8 cellular contexts compared by ENCODE assay signal in genomic region chr4:184473515-184474260, GRCh38. TPM values are rescaled to one million over a fixed set of nuclear protein-coding genes. Genes with fewer than 3 reads are reported as not detected.
A peak's percentile ranks its signal among the peaks of the same experiment; 100 is the strongest.
DNase-seq lines count a peak whose midpoint lies in the region; ATAC-seq and TF ChIP-seq lines count a peak whose summit lies in the region.

No MANE protein-coding gene starts in this region.

- H3K36me3 ChIP-seq in adipocyte (ENCODE audit: control insufficient read depth, insufficient read depth, low read length, severe bottlenecking) (no peaks in the 10 kb centered on the region), left ventricle myocardium inferior (no peaks in the 10 kb centered on the region)

- intact Hi-C loops in left ventricle myocardium inferior (cut with micrococcal nuclease) = no loop called here

- H3K27ac ChIP-seq in left ventricle myocardium inferior (replicated peaks) = peak overlapping the region; percentile 98

- DNase-seq in GM04504 (ENCODE audit: low read depth) (peak; percentile 10), SK-N-DZ (ENCODE audit: low spot score) (peak; percentile 5), adipocyte (ENCODE audit: low read depth) (peak; percentile 59), left ventricle myocardium inferior (peak; percentile 42), putamen (ENCODE audit: low spot score) (peak; percentile 42), NCI-H187 treated with DMSO at 0.1 percent for 48 hours (lab: John Stamatoyannopoulos, UW) (no peak), pons (ENCODE audit: low spot score) (no peak)

- H3K9me3 ChIP-seq in adipocyte (ENCODE audit: control insufficient read depth, low read length) = no peaks in the 10 kb centered on the region
- no peaks in the 10 kb centered on the region for H3K9me3 ChIP-seq in left ventricle myocardium inferior (replicated peaks)

- peak overlapping the region; percentile 96 for H3K9ac ChIP-seq in adipocyte (ENCODE audit: low read length)

- ATAC-seq in HG02678 (IDR thresholded peaks at IDR 0.05; ENCODE audit: unreplicated experiment) = peak; percentile 1

- no peak for TF ChIP-seq CTCF in left ventricle myocardium inferior (IDR thresholded peaks at IDR 0.05; ENCODE audit: borderline replicate concordance)

- H3K4me3 ChIP-seq in adipocyte (ENCODE audit: low read length) = peak overlapping the region; percentile 99
- H3K4me3 ChIP-seq in left ventricle myocardium inferior = peak overlapping the region; percentile 95

- H3K27me3 ChIP-seq in adipocyte (replicated peaks; ENCODE audit: control insufficient read depth, insufficient read depth, low read length) = no peaks in the 10 kb centered on the region
- no peaks in the 10 kb centered on the region for H3K27me3 ChIP-seq in left ventricle myocardium inferior (ENCODE audit: low read depth)

- H3K4me1 ChIP-seq in adipocyte (ENCODE audit: control insufficient read depth, insufficient read depth, low read length) (peaks cover 40% of the 10 kb centered on the region), left ventricle myocardium inferior (peaks cover 82% of the 10 kb centered on the region)

RNA-seq across cellular contexts. Expression of gene IRF2, which starts 0.7 kb away (rescaled TPM):
- 2.2 and 4.8 TPM in 2 replicates for polyA plus RNA-seq in SK-N-DZ (2014; cell fraction: cytosol; rRNA removed)
- polyA plus RNA-seq in SK-N-DZ (2014; cell fraction: nucleus; rRNA removed) = 2.2 and 2.7 TPM in 2 replicates
- 25.9 TPM for total RNA-seq in left ventricle myocardium inferior

Comparison
In these comparisons a context has a peak if more than half of its experiments do, and no peak if none do; other contexts are left out.
1. DNase-seq: peak in GM04504 (single experiment), SK-N-DZ (single experiment), adipocyte (single experiment), left ventricle myocardium inferior (single experiment) and putamen (single experiment); none in NCI-H187 treated with DMSO at 0.1 percent for 48 hours (single experiment) and pons (single experiment).